In the genomic region with DNA sequence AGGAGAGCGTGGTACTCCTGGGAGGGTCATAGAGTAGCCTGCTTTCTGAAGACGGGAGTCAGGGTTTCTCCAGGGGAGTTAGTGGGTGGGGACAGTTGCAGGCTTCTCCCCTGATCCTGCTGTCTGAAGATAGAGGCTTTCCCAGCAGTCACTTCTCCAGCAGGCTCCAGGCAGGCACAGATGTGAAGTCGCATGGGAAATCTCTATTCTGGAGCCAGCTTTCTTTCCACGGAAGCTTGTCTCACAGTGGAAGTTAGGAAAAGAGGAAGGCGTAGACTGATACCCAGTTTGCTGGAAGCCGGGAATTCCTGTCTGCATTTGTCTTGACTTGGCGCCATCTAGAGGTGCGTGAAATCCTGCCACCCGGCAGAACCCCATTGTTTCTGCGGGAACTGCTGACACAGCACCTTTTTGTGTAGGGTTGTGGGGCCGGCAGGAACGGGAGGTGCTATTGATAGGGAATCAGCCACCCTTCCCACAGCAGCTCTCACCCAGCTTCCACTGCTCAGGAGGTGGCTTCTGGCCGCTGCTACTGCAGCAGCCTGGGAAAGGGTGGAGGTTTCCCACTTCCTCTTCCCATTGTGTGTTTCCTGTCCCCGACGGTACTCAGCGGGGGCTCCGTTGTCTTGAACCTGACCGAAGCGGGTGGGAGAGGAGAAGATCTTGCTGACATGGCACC, we compare ENCODE assay signal across 1 cellular context.
TF ChIP-seq lines count a peak whose summit lies in the region.

No MANE protein-coding gene starts in this region.

TF ChIP-seq in SK-N-SH treated with all-trans-retinoic acid at 6 μM for 48 hours, 23 proteins besides CTCF, POLR2A, EP300 and RAD21 (continued from another document):
- TF ChIP-seq, protein P1, sequence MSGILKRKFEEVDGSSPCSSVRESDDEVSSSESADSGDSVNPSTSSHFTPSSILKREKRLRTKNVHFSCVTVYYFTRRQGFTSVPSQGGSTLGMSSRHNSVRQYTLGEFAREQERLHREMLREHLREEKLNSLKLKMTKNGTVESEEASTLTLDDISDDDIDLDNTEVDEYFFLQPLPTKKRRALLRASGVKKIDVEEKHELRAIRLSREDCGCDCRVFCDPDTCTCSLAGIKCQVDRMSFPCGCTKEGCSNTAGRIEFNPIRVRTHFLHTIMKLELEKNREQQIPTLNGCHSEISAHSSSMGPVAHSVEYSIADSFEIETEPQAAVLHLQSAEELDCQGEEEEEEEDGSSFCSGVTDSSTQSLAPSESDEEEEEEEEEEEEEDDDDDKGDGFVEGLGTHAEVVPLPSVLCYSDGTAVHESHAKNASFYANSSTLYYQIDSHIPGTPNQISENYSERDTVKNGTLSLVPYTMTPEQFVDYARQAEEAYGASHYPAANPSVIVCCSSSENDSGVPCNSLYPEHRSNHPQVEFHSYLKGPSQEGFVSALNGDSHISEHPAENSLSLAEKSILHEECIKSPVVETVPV (CRISPR knock-in tag; IDR thresholded peaks at IDR 0.05): no peak
